12 cellular contexts compared by ENCODE assay signal in the genomic region with DNA sequence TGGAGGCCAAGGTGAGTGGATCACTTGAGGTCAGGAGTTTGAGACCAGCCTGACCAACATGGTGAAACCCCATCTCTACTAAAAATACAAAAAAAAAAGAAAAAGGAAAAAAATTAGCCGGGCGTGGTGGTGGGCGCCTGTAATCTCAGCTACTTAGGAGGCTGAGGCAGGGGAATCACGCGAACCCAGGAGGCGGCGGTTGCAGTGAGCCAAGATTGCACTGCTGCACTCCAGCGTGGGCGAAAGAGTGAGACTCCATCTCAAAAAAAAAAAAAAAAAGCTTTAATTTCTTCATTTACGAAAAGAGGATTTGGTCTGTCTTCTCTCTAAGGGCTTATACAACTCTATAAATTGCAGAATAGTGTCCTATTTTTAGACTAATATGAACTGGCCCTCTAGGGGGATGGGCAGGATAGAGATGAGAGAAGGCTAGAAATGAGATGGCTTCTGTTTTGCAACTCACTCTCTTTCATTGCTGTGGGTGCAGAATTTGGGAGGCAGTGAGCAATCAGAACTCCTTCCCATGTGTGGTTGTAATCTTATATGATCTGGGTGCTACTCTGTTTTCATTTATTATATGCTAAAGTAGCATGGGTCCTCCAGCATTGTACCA. TPM values are rescaled to one million over a fixed set of nuclear protein-coding genes. Genes with fewer than 3 reads are reported as not detected.
A peak's percentile ranks its signal among the peaks of the same experiment; 100 is the strongest.
DNase-seq lines count a peak whose midpoint lies in the region; ATAC-seq, FAIRE-seq and TF ChIP-seq lines count a peak whose summit lies in the region.
"Had no signal": no experiment of that assay in that cellular context is flagged by ENCODE, and none has a peak within 500 bp of the region (broad histone marks: within the 10 kb centered on the region; RNA-seq: fewer than 3 reads in every experiment).

No MANE protein-coding gene starts in this region.

- H3K27ac ChIP-seq in right cardiac atrium (ENCODE audit: low read length) (peak overlapping the region; percentile 17), skin epidermis (peak overlapping the region in 14 of 21 experiments; percentile 18 to 80 (median 44))

- H3K4me3 Mint-ChIP-seq in activated CD4-positive, alpha-beta T cell treated with anti-CD3 and anti-CD28 coated beads for 36 hours, result no peak overlapping the region

- peaks cover 46% of the 10 kb centered on the region for H3K36me3 Mint-ChIP-seq in activated CD4-positive, alpha-beta T cell treated with anti-CD3 and anti-CD28 coated beads for 36 hours (ENCODE audit: low read depth)

- no peak overlapping the region for H3K4me3 ChIP-seq in right cardiac atrium (ENCODE audit: low read length)
- H3K4me3 ChIP-seq in skin epidermis, result no peak overlapping the region

- peak overlapping the region; percentile 23 for H3K27ac Mint-ChIP-seq in activated CD4-positive, alpha-beta T cell treated with anti-CD3 and anti-CD28 coated beads for 36 hours

- no peak for TF ChIP-seq POLR2A in H54 (IDR thresholded peaks at IDR 0.05; ENCODE audit: low read depth, low read length)

- POLR2A ChIA-PET in activated CD4-positive, alpha-beta T cell treated with anti-CD3 and anti-CD28 coated beads for 36 hours (lab: Charles Lee), result interaction anchor here (0.6 to 1.0 kb wide), 2 partner anchors 96 to 539 kb away, joined by 4 read pairs; no protein-coding TSS in a partner anchor

- intact Hi-C loops in activated CD4-positive, alpha-beta T cell treated with anti-CD3 and anti-CD28 coated beads for 36 hours (cut with DNase I, micrococcal nuclease), result no loop called here
- intact Hi-C loops in right cardiac atrium (cut with DNase I), result no loop called here

- FAIRE-seq in H54 (lab: Jason Lieb, UNC), result no peak

- peaks cover 1% of the 10 kb centered on the region for H3K9me3 Mint-ChIP-seq in activated CD4-positive, alpha-beta T cell treated with anti-CD3 and anti-CD28 coated beads for 36 hours (ENCODE audit: low read depth)

- no peaks in the 10 kb centered on the region for H3K9me3 ChIP-seq in right cardiac atrium (ENCODE audit: control insufficient read depth, low read length)

- peak; percentile 31 for ATAC-seq in activated CD4-positive, alpha-beta T cell treated with anti-CD3 and anti-CD28 coated beads for 36 hours
- ATAC-seq in SK-N-SH treated with all-trans-retinoic acid at 6 μM for 48 hours (peak; percentile 6), right cardiac atrium (peak; percentile 75 to 77)

- H3K4me1 ChIP-seq in right cardiac atrium (ENCODE audit: control insufficient read depth, insufficient read depth, low read length), result peaks cover 11% of the 10 kb centered on the region

- no peak for DNase-seq in activated CD4-positive, alpha-beta T cell treated with anti-CD3 and anti-CD28 coated beads for 36 hours
- DNase-seq in activated CD4-positive, alpha-beta T cell treated with anti-CD3 and anti-CD28 coated beads, Interleukin-2, amount 50 U/mL, for 48 hours, result no peak
- DNase-seq in right cardiac atrium (peak in 2 of 3 donors; percentile 43 to 53), anterior cingulate cortex (lab: John Stamatoyannopoulos, UW) (no peak), NCI-H748 treated with DMSO at 0.1 percent for 48 hours (lab: John Stamatoyannopoulos, UW) (no peak), H54 (ENCODE audit: insufficient read length, low spot score) (no peak)
- DNase-seq: activated effector memory CD4-positive, alpha-beta T cell treated with Interleukin-2 at 50 U/mL for 16 hours; NCI-H146; NK-92 treated with Interleukin-12 subunit alpha and Interleukin-12 subunit beta, amount 100 ng/mL, for 24 hours; T1000 had no signal

- no peaks in the 10 kb centered on the region for H3K27me3 ChIP-seq in right cardiac atrium (ENCODE audit: control insufficient read depth, insufficient read depth)

- WGBS in right cardiac atrium, result 87% methylated on average over 10 of the region's 10 CpGs

- H3K27me3 Mint-ChIP-seq in activated CD4-positive, alpha-beta T cell treated with anti-CD3 and anti-CD28 coated beads for 36 hours, result no peaks in the 10 kb centered on the region

- CTCF ChIA-PET in activated CD4-positive, alpha-beta T cell treated with anti-CD3 and anti-CD28 coated beads for 36 hours (lab: Charles Lee), result interaction anchor here (0.5 to 2.4 kb wide), 6 partner anchors 9 to 264 kb away, joined by 3 to 11 read pairs (median 3); a partner anchor contains a TSS

- H3K4me1 Mint-ChIP-seq in activated CD4-positive, alpha-beta T cell treated with anti-CD3 and anti-CD28 coated beads for 36 hours, result peaks cover 85% of the 10 kb centered on the region

TF ChIP-seq in SK-N-SH treated with all-trans-retinoic acid at 6 μM for 48 hours, 23 proteins besides CTCF, POLR2A, EP300 and RAD21:
- TF ChIP-seq, protein P1, sequence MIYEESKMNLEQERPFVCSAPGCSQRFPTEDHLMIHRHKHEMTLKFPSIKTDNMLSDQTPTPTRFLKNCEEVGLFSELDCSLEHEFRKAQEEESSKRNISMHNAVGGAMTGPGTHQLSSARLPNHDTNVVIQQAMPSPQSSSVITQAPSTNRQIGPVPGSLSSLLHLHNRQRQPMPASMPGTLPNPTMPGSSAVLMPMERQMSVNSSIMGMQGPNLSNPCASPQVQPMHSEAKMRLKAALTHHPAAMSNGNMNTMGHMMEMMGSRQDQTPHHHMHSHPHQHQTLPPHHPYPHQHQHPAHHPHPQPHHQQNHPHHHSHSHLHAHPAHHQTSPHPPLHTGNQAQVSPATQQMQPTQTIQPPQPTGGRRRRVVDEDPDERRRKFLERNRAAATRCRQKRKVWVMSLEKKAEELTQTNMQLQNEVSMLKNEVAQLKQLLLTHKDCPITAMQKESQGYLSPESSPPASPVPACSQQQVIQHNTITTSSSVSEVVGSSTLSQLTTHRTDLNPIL (CRISPR knock-in tag; IDR thresholded peaks at IDR 0.05; ENCODE audit: low read depth), result no peak
- no peak for TF ChIP-seq ISL1 (CRISPR knock-in tag; IDR thresholded peaks at IDR 0.05)
- TF ChIP-seq, protein P2, sequence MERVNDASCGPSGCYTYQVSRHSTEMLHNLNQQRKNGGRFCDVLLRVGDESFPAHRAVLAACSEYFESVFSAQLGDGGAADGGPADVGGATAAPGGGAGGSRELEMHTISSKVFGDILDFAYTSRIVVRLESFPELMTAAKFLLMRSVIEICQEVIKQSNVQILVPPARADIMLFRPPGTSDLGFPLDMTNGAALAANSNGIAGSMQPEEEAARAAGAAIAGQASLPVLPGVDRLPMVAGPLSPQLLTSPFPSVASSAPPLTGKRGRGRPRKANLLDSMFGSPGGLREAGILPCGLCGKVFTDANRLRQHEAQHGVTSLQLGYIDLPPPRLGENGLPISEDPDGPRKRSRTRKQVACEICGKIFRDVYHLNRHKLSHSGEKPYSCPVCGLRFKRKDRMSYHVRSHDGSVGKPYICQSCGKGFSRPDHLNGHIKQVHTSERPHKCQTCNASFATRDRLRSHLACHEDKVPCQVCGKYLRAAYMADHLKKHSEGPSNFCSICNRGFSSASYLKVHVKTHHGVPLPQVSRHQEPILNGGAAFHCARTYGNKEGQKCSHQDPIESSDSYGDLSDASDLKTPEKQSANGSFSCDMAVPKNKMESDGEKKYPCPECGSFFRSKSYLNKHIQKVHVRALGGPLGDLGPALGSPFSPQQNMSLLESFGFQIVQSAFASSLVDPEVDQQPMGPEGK (CRISPR knock-in tag; IDR thresholded peaks at IDR 0.05; ENCODE audit: borderline replicate concordance), result no peak
- TF ChIP-seq ESRRG (CRISPR knock-in tag; IDR thresholded peaks at IDR 0.05), result no peak

RNA-seq across cellular contexts. Expression of a gene that starts 11.3 kb away (rescaled TPM):
- 10 to 100 TPM; 23.9 to 37.1 TPM for total RNA-seq in activated CD4-positive, alpha-beta T cell treated with anti-CD3 and anti-CD28 coated beads for 36 hours
- total RNA-seq in right cardiac atrium, result 1 to 10 TPM; 7.0 to 9.9 (median 7.9) TPM
- 2.7 TPM for polyA plus RNA-seq in right cardiac atrium

RNA-seq across cellular contexts. Expression of a gene that starts 58.0 kb away (rescaled TPM):
- total RNA-seq in activated CD4-positive, alpha-beta T cell treated with anti-CD3 and anti-CD28 coated beads for 36 hours, result 10 to 100 TPM; 32.1 to 38.3 TPM
- total RNA-seq in right cardiac atrium, result 10 to 100 TPM; 17.2 to 23.1 (median 18.5) TPM
- 23.1 TPM for polyA plus RNA-seq in right cardiac atrium

RNA-seq across cellular contexts. Expression of a gene that starts 58.2 kb away (rescaled TPM):
- 10 to 100 TPM; 12.9 to 15.7 TPM for total RNA-seq in activated CD4-positive, alpha-beta T cell treated with anti-CD3 and anti-CD28 coated beads for 36 hours
- 1 to 10 TPM; 6.8 to 8.5 (median 7.6) TPM for total RNA-seq in right cardiac atrium
- 4.4 TPM for polyA plus RNA-seq in right cardiac atrium

Comparison
In these comparisons a context has a peak if more than half of its experiments do, and no peak if none do; other contexts are left out.
1. ATAC-seq: peak in every context shown above with its lines; median percentile 76 in right cardiac atrium; 31 in activated CD4-positive, alpha-beta T cell treated with anti-CD3 and anti-CD28 coated beads for 36 hours; 6 in SK-N-SH treated with all-trans-retinoic acid at 6 μM for 48 hours.
2. DNase-seq: peak in right cardiac atrium (2 of 3); none in activated CD4-positive, alpha-beta T cell treated with anti-CD3 and anti-CD28 coated beads for 36 hours (single experiment), activated CD4-positive, alpha-beta T cell treated with anti-CD3 and anti-CD28 coated beads, Interleukin-2, amount 50 U/mL, for 48 hours (0 of 2), anterior cingulate cortex (0 of 58), NCI-H748 treated with DMSO at 0.1 percent for 48 hours (single experiment) and H54 (single experiment).